1 cellular context compared by ENCODE assay signal in the genomic region with DNA sequence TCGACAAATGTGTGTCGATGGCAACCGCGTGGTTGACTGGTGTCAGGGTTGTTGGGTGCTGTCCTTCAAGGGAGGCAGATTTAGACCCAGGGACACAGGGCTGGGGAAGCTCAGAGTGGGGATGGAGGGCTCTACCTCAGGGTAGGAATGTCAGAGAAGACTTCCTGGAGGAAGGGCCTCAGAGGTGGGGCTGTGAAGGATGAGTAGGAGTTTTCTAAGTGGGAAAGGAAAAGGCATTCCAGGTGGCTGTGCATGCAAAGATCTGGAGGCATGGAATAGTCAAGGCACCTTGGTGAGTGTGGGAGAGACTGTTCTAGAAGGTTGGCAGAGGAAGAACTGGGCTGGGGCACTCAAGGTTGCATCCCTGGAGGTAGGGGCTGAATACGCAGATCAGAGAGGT.
TF ChIP-seq lines count a peak whose summit lies in the region.

No MANE protein-coding gene starts in this region.

TF ChIP-seq in GM23338, 12 proteins besides CTCF, POLR2A, EP300 and RAD21:
- TF ChIP-seq CREB1 (CRISPR knock-in tag; IDR thresholded peaks at IDR 0.05; ENCODE audit: low read depth) (no peak), REST (IDR thresholded peaks at IDR 0.05; ENCODE audit: unreplicated experiment) (no peak), ETS1 (IDR thresholded peaks at IDR 0.05) (no peak), STAT1 (IDR thresholded peaks at IDR 0.05; ENCODE audit: unreplicated experiment) (no peak), JUNB (IDR thresholded peaks at IDR 0.05; ENCODE audit: unreplicated experiment) (no peak), POLR2AphosphoS5 (IDR thresholded peaks at IDR 0.05; ENCODE audit: low read depth) (no peak), ZNF331 (CRISPR knock-in tag; IDR thresholded peaks at IDR 0.05; ENCODE audit: low read depth) (no peak), EZH2phosphoT487 (IDR thresholded peaks at IDR 0.05; ENCODE audit: unreplicated experiment) (no peak), ZNF114 (CRISPR knock-in tag; IDR thresholded peaks at IDR 0.05) (no peak), NANOG (IDR thresholded peaks at IDR 0.05; ENCODE audit: borderline replicate concordance) (no peak), EZH2 (IDR thresholded peaks at IDR 0.05; ENCODE audit: low read depth, unreplicated experiment) (no peak)
- TF ChIP-seq, protein P1, sequence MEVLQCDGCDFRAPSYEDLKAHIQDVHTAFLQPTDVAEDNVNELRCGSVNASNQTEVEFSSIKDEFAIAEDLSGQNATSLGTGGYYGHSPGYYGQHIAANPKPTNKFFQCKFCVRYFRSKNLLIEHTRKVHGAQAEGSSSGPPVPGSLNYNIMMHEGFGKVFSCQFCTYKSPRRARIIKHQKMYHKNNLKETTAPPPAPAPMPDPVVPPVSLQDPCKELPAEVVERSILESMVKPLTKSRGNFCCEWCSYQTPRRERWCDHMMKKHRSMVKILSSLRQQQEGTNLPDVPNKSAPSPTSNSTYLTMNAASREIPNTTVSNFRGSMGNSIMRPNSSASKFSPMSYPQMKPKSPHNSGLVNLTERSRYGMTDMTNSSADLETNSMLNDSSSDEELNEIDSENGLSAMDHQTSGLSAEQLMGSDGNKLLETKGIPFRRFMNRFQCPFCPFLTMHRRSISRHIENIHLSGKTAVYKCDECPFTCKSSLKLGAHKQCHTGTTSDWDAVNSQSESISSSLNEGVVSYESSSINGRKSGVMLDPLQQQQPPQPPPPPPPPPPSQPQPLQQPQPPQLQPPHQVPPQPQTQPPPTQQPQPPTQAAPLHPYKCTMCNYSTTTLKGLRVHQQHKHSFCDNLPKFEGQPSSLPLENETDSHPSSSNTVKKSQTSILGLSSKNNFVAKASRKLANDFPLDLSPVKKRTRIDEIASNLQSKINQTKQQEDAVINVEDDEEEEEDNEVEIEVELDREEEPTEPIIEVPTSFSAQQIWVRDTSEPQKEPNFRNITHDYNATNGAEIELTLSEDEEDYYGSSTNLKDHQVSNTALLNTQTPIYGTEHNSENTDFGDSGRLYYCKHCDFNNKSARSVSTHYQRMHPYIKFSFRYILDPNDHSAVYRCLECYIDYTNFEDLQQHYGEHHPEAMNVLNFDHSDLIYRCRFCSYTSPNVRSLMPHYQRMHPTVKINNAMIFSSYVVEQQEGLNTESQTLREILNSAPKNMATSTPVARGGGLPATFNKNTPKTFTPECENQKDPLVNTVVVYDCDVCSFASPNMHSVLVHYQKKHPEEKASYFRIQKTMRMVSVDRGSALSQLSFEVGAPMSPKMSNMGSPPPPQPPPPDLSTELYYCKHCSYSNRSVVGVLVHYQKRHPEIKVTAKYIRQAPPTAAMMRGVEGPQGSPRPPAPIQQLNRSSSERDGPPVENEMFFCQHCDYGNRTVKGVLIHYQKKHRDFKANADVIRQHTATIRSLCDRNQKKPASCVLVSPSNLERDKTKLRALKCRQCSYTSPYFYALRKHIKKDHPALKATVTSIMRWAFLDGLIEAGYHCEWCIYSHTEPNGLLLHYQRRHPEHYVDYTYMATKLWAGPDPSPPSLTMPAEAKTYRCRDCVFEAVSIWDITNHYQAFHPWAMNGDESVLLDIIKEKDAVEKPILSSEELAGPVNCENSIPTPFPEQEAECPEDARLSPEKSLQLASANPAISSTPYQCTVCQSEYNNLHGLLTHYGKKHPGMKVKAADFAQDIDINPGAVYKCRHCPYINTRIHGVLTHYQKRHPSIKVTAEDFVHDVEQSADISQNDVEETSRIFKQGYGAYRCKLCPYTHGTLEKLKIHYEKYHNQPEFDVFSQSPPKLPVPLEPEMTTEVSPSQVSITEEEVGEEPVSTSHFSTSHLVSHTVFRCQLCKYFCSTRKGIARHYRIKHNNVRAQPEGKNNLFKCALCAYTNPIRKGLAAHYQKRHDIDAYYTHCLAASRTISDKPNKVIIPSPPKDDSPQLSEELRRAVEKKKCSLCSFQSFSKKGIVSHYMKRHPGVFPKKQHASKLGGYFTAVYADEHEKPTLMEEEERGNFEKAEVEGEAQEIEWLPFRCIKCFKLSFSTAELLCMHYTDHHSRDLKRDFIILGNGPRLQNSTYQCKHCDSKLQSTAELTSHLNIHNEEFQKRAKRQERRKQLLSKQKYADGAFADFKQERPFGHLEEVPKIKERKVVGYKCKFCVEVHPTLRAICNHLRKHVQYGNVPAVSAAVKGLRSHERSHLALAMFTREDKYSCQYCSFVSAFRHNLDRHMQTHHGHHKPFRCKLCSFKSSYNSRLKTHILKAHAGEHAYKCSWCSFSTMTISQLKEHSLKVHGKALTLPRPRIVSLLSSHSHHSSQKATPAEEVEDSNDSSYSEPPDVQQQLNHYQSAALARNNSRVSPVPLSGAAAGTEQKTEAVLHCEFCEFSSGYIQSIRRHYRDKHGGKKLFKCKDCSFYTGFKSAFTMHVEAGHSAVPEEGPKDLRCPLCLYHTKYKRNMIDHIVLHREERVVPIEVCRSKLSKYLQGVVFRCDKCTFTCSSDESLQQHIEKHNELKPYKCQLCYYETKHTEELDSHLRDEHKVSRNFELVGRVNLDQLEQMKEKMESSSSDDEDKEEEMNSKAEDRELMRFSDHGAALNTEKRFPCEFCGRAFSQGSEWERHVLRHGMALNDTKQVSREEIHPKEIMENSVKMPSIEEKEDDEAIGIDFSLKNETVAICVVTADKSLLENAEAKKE (CRISPR knock-in tag; IDR thresholded peaks at IDR 0.05), result no peak
